In the genomic region with DNA sequence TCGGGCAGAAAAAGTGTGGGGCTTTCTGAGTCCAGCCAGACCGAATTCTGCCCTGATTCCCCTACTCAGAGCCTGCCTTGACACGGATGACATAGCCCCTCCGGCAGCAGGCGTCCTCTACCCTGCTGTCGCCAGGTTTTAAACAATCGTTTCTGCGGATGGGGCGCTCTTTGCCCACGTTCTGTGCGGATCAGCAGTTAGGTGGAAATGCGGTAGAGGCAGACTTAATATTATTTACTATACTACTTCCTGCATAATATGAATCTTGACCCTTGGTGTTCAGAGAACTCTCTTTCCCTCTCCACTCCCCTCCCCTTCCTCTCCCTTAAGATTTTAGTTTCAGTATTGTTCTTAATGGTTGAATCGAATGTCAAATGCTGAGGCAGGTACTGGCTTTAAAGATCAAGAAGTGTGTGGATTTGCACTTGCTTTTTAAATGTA, we compare ENCODE assay signal across 8 cellular contexts. TPM values are rescaled to one million over a fixed set of nuclear protein-coding genes. Genes with fewer than 3 reads are reported as not detected.
DNase-seq lines count a peak whose midpoint lies in the region; ATAC-seq and TF ChIP-seq lines count a peak whose summit lies in the region.
"Had no signal": no experiment of that assay in that cellular context is flagged by ENCODE, and none has a peak within 500 bp of the region (broad histone marks: within the 10 kb centered on the region; RNA-seq: fewer than 3 reads in every experiment).

No MANE protein-coding gene starts in this region.

- peak; percentile 72 for DNase-seq in activated naive CD4-positive, alpha-beta T cell treated with anti-CD3 and anti-CD28 coated beads, Interleukin-2, amount 10 ng/mL, durations not matched to agents 7 days and 5 days
- DNase-seq in neural crest cell (ENCODE audit: low read depth, low spot score) (no peak), NCI-H345 (lab: John Stamatoyannopoulos, UW) (no peak), HCEC 1CT (no peak), AG08395 (ENCODE audit: low spot score) (no peak)

- H3K4me1 Mint-ChIP-seq in activated naive CD4-positive, alpha-beta T cell treated with anti-CD3 and anti-CD28 coated beads, Interleukin-2, amount 10 ng/mL, durations not matched to agents 7 days and 5 days: peaks cover 66% of the 10 kb centered on the region
- H3K4me1 Mint-ChIP-seq in neural crest cell: peaks cover 26% of the 10 kb centered on the region

- no peak for TF ChIP-seq CTCF in neural crest cell (conservative IDR thresholded peaks at IDR 0.05)

- peak overlapping the region; percentile 100 for H3K4me3 Mint-ChIP-seq in activated naive CD4-positive, alpha-beta T cell treated with anti-CD3 and anti-CD28 coated beads, Interleukin-2, amount 10 ng/mL, durations not matched to agents 7 days and 5 days
- H3K4me3 Mint-ChIP-seq in neural crest cell: peak overlapping the region; percentile 80

- peak overlapping the region; percentile 99 for H3K27ac Mint-ChIP-seq in activated naive CD4-positive, alpha-beta T cell treated with anti-CD3 and anti-CD28 coated beads, Interleukin-2, amount 10 ng/mL, durations not matched to agents 7 days and 5 days
- no peak overlapping the region for H3K27ac Mint-ChIP-seq in neural crest cell (ENCODE audit: unreplicated experiment)

- H3K27me3 Mint-ChIP-seq in activated naive CD4-positive, alpha-beta T cell treated with anti-CD3 and anti-CD28 coated beads, Interleukin-2, amount 10 ng/mL, durations not matched to agents 7 days and 5 days: peaks cover 24% of the 10 kb centered on the region
- peaks cover 97% of the 10 kb centered on the region for H3K27me3 Mint-ChIP-seq in neural crest cell (ENCODE audit: low read depth)

- no peaks in the 10 kb centered on the region for H3K9me3 Mint-ChIP-seq in activated naive CD4-positive, alpha-beta T cell treated with anti-CD3 and anti-CD28 coated beads, Interleukin-2, amount 10 ng/mL, durations not matched to agents 7 days and 5 days
- H3K9me3 Mint-ChIP-seq in neural crest cell: no peaks in the 10 kb centered on the region

- ATAC-seq in GM19351 (IDR thresholded peaks at IDR 0.05; ENCODE audit: unreplicated experiment) (peak; percentile 24), HG03139 (IDR thresholded peaks at IDR 0.05; ENCODE audit: unreplicated experiment) (peak; percentile 19)

- H3K36me3 Mint-ChIP-seq in activated naive CD4-positive, alpha-beta T cell treated with anti-CD3 and anti-CD28 coated beads, Interleukin-2, amount 10 ng/mL, durations not matched to agents 7 days and 5 days: peaks cover 63% of the 10 kb centered on the region
- H3K36me3 Mint-ChIP-seq in neural crest cell (ENCODE audit: low read depth): peaks cover 2% of the 10 kb centered on the region

- CTCF ChIA-PET in activated naive CD4-positive, alpha-beta T cell treated with anti-CD3 and anti-CD28 coated beads, Interleukin-2, amount 10 ng/mL, durations not matched to agents 7 days and 5 days (lab: Charles Lee): interaction anchor here (0.7 to 1.5 kb wide), 2 partner anchors 14 to 359 kb away, joined by 3 to 4 read pairs; no protein-coding TSS in a partner anchor

RNA-seq across cellular contexts. Expression of a gene that starts 2.4 kb away (rescaled TPM):
- 0.35 and 0.39 TPM in 2 replicates for total RNA-seq in neural crest cell
- total RNA-seq: SK-MEL-5 had no signal
